In genomic region chr17:78885956-78886355, GRCh38 we compare ENCODE assay signal across 15 cellular contexts. TPM values are rescaled to one million over a fixed set of nuclear protein-coding genes. Genes with fewer than 3 reads are reported as not detected.
DNase-seq lines count a peak whose midpoint lies in the region; ATAC-seq and TF ChIP-seq lines count a peak whose summit lies in the region.
"Had no signal": no experiment of that assay in that cellular context is flagged by ENCODE, and none has a peak within 500 bp of the region (broad histone marks: within the 10 kb centered on the region; RNA-seq: fewer than 3 reads in every experiment).

No MANE protein-coding gene starts in this region.

- H3K4me2 ChIP-seq in PC-9: 0 out of 2 replicates have a peak overlapping the region, but pooled peaks have one; percentile 4
- H3K4me2 ChIP-seq in fibroblast of lung (ENCODE audit: extremely low read depth, insufficient read depth, low read length): no peak overlapping the region
- no peak overlapping the region for H3K4me2 ChIP-seq in MM.1S (ENCODE audit: low read depth, low read length)
- H3K4me2 ChIP-seq: neural progenitor cell had no signal

- H3F3A ChIP-seq in PC-9 (ENCODE audit: insufficient read depth, low read depth) (peaks cover 23% of the 10 kb centered on the region; the same call in 1 of the 2 replicates), MM.1S (ENCODE audit: insufficient read depth, low read length) (peaks cover 24% of the 10 kb centered on the region)

- DNase-seq in CD14-positive monocyte (ENCODE audit: low spot score) (no peak), PC-9 (peak; percentile 39 to 67), fibroblast of lung (ENCODE audit: low read depth in 2 of 2) (no peak), foreskin keratinocyte (no peak), GM19238 (ENCODE audit: insufficient read length, low spot score) (no peak), NCI-H146 (lab: John Stamatoyannopoulos, UW) (no peak), MM.1S (no peak)
- DNase-seq: activated naive CD4-positive, alpha-beta T cell treated with anti-CD3 and anti-CD28 coated beads, Interleukin-2, amount 10 ng/mL, durations not matched to agents 7 days and 5 days; EL; MG63; WERI-Rb-1 had no signal

- no peak overlapping the region for H3K4me3 ChIP-seq in PC-9
- no peak overlapping the region for H3K4me3 ChIP-seq in fibroblast of lung (replicated peaks in 1 of 4; ENCODE audit: control extremely low read depth in 1 of 4, insufficient read depth in 1 of 4, low read depth in 3 of 4, low read length in 4 of 4)
- H3K4me3 ChIP-seq in skin epidermis: no peak overlapping the region
- H3K4me3 ChIP-seq in MM.1S (ENCODE audit: low read length): no peak overlapping the region
- H3K4me3 ChIP-seq: GM12878, left lung, MG63, neural progenitor cell had no signal

- TF ChIP-seq CTCF in CD14-positive monocyte (IDR thresholded peaks at IDR 0.05) (no peak), PC-9 (conservative IDR thresholded peaks at IDR 0.05) (no peak), fibroblast of lung (conservative IDR thresholded peaks at IDR 0.05 in 1 of 2, IDR thresholded peaks at IDR 0.05 in 1 of 2; ENCODE audit: low read depth in 1 of 2, low read length in 2 of 2) (no peak), foreskin keratinocyte (conservative IDR thresholded peaks at IDR 0.05) (no peak), MM.1S (IDR thresholded peaks at IDR 0.05; ENCODE audit: low read length) (no peak)

- no peak for ATAC-seq in foreskin keratinocyte
- ATAC-seq: GM12878, left lung had no signal

- peaks cover 48% of the 10 kb centered on the region for H3K4me1 ChIP-seq in PC-9 (replicated peaks; ENCODE audit: insufficient read depth)
- H3K4me1 ChIP-seq in fibroblast of lung (ENCODE audit: control insufficient read depth, extremely low read depth, insufficient read depth, low read length): peaks cover 45% of the 10 kb centered on the region
- peaks cover 9% of the 10 kb centered on the region for H3K4me1 ChIP-seq in foreskin keratinocyte
- peaks cover 16% of the 10 kb centered on the region for H3K4me1 ChIP-seq in MM.1S (ENCODE audit: low read length)

- peaks cover 0 to 2% (median 0%) of the 10 kb centered on the region in 3 donors for H3K27me3 Mint-ChIP-seq in CD14-positive monocyte (ENCODE audit: low read depth in 3 of 3)

- POLR2A ChIA-PET in PC-9 (lab: Charles Lee; ENCODE audit: unreplicated experiment): interaction anchor here (0.6 kb wide), 1 partner anchor 117 kb away, joined by 4 read pairs; no protein-coding TSS in a partner anchor

- peaks cover 12% of the 10 kb centered on the region for H3K79me2 ChIP-seq in PC-9 (ENCODE audit: low read depth)
- H3K79me2 ChIP-seq in fibroblast of lung (ENCODE audit: control insufficient read depth, insufficient read depth, low read length): peaks cover 83% of the 10 kb centered on the region
- H3K79me2 ChIP-seq in MM.1S (ENCODE audit: low read length): peaks cover 83% of the 10 kb centered on the region

- intact Hi-C loops in CD14-positive monocyte (cut with micrococcal nuclease): no loop called here
- intact Hi-C loops in PC-9 (cut with micrococcal nuclease; ENCODE audit: unreplicated experiment): no loop called here

- no peak overlapping the region for H3K4me3 Mint-ChIP-seq in CD14-positive monocyte
- H3K4me3 Mint-ChIP-seq: activated naive CD4-positive, alpha-beta T cell treated with anti-CD3 and anti-CD28 coated beads, Interleukin-2, amount 10 ng/mL, durations not matched to agents 7 days and 5 days; neural progenitor cell had no signal

- H2AFZ ChIP-seq in PC-9 (no peak overlapping the region), fibroblast of lung (ENCODE audit: low read length) (no peak overlapping the region), MM.1S (ENCODE audit: low read length) (no peak overlapping the region)
- H2AFZ ChIP-seq: neural progenitor cell had no signal

- peaks cover 83% of the 10 kb centered on the region for H3K4me1 Mint-ChIP-seq in CD14-positive monocyte

- H3K9me3 Mint-ChIP-seq in CD14-positive monocyte: no peaks in the 10 kb centered on the region
- H3K9me3 Mint-ChIP-seq: activated naive CD4-positive, alpha-beta T cell treated with anti-CD3 and anti-CD28 coated beads, Interleukin-2, amount 10 ng/mL, durations not matched to agents 7 days and 5 days; neural progenitor cell had no signal

- H3K9me3 ChIP-seq in PC-9 (ENCODE audit: insufficient read depth, low read depth) (no peaks in the 10 kb centered on the region), fibroblast of lung (ENCODE audit: control insufficient read depth, insufficient read depth, low read depth, low read length) (no peaks in the 10 kb centered on the region), MM.1S (replicated peaks; ENCODE audit: insufficient read depth, low read length) (no peaks in the 10 kb centered on the region)
- H3K9me3 ChIP-seq: left lung, MG63 had no signal

- BruUV-seq in PC-9 (replicated peaks; lab: Mats Ljungman, UMichigan): no TSS peak

- H3K36me3 ChIP-seq in PC-9 (ENCODE audit: low read depth): no peaks in the 10 kb centered on the region
- H3K36me3 ChIP-seq in fibroblast of lung (ENCODE audit: control insufficient read depth, insufficient read depth, low read length): peaks cover 13% of the 10 kb centered on the region
- no peaks in the 10 kb centered on the region for H3K36me3 ChIP-seq in MM.1S (replicated peaks; ENCODE audit: insufficient read depth, low read length)
- H3K36me3 ChIP-seq: left lung, neural progenitor cell had no signal

- H3K36me3 Mint-ChIP-seq in CD14-positive monocyte: peaks cover 40 to 55% of the 10 kb centered on the region in 2 donors
- H3K36me3 Mint-ChIP-seq: activated naive CD4-positive, alpha-beta T cell treated with anti-CD3 and anti-CD28 coated beads, Interleukin-2, amount 10 ng/mL, durations not matched to agents 7 days and 5 days had no signal

- H3K27ac ChIP-seq in PC-9: no peak overlapping the region
- peak overlapping the region; percentile 22 for H3K27ac ChIP-seq in fibroblast of lung (ENCODE audit: insufficient read depth, low read length)
- peak overlapping the region in 15 of 21 experiments; percentile 27 to 95 (median 88) for H3K27ac ChIP-seq in skin epidermis
- no peak overlapping the region for H3K27ac ChIP-seq in foreskin keratinocyte
- H3K27ac ChIP-seq in MM.1S (ENCODE audit: low read length): no peak overlapping the region
- H3K27ac ChIP-seq: neural progenitor cell, WERI-Rb-1 had no signal

- H3K27ac Mint-ChIP-seq in CD14-positive monocyte: peak overlapping the region in 6 of 7 donors; percentile 60 to 99 (median 98)
- H3K27ac Mint-ChIP-seq: activated naive CD4-positive, alpha-beta T cell treated with anti-CD3 and anti-CD28 coated beads, Interleukin-2, amount 10 ng/mL, durations not matched to agents 7 days and 5 days had no signal

- H3K27me3 ChIP-seq in PC-9 (ENCODE audit: insufficient read depth, low read depth) (no peaks in the 10 kb centered on the region), fibroblast of lung (ENCODE audit: control insufficient read depth, insufficient read depth, low read length) (no peaks in the 10 kb centered on the region), foreskin keratinocyte (no peaks in the 10 kb centered on the region), MM.1S (replicated peaks; ENCODE audit: insufficient read depth, low read length) (no peaks in the 10 kb centered on the region)
- H3K27me3 ChIP-seq: left lung, MG63, neural progenitor cell had no signal

- no peak overlapping the region for H3K9ac ChIP-seq in fibroblast of lung (ENCODE audit: insufficient read depth, low read length)
- H3K9ac ChIP-seq in MM.1S (ENCODE audit: low read length): no peak overlapping the region
- H3K9ac ChIP-seq: neural progenitor cell had no signal

- CTCF ChIA-PET in PC-9 (lab: Charles Lee): interaction anchor here (0.9 kb wide), 2 partner anchors 13 kb away, joined by 3 read pairs; no protein-coding TSS in a partner anchor

- H4K20me1 ChIP-seq in PC-9 (ENCODE audit: insufficient read depth): no peaks in the 10 kb centered on the region
- no peaks in the 10 kb centered on the region for H4K20me1 ChIP-seq in fibroblast of lung (ENCODE audit: control insufficient read depth, extremely low read depth, insufficient read depth, low read length)
- H4K20me1 ChIP-seq in MM.1S (ENCODE audit: insufficient read depth, low read length): no peaks in the 10 kb centered on the region

- H3K9me2 ChIP-seq in PC-9 (ENCODE audit: insufficient read depth) (no peaks in the 10 kb centered on the region), MM.1S (replicated peaks; ENCODE audit: insufficient read depth, low read length) (no peaks in the 10 kb centered on the region)

RNA-seq across cellular contexts. Expression of gene CEP295NL, which starts 17.0 kb away (rescaled TPM):
- under 1 TPM in 1 of 2 donors, not detected in 1; 0.38 TPM for polyA plus RNA-seq in CD14-positive monocyte
- total RNA-seq in PC-9 (2021): 3.5 and 3.6 TPM in 2 replicates
- total RNA-seq in fibroblast of lung: 2.3 and 2.8 TPM in 2 replicates
- polyA plus RNA-seq in fibroblast of lung: 0.10 and 0.15 TPM in 2 replicates
- polyA plus RNA-seq in fibroblast of lung (2012): 0.15 and 0.35 TPM in 2 replicates
- polyA minus RNA-seq in fibroblast of lung (ENCODE audit: low replicate concordance): 0.56 TPM in 1 of 2 replicates, not detected in the other
- total RNA-seq in foreskin keratinocyte: 0.04 TPM in 1 of 2 replicates, not detected in the other
- polyA plus RNA-seq in foreskin keratinocyte: not detected in 2 replicates
- total RNA-seq: GM12878 had no signal
- polyA plus RNA-seq: GM12878 had no signal

RNA-seq across cellular contexts. Expression of gene TIMP2, which starts 39.2 kb away (rescaled TPM):
- 1 to 10 TPM; 4.5 to 6.4 TPM for polyA plus RNA-seq in CD14-positive monocyte
- 90.5 and 114 TPM in 2 replicates for total RNA-seq in PC-9 (2021)
- 88.9 and 155 TPM in 2 replicates for total RNA-seq in fibroblast of lung
- polyA plus RNA-seq in fibroblast of lung: 607 and 745 TPM in 2 replicates
- polyA plus RNA-seq in fibroblast of lung (2012): 667 and 999 TPM in 2 replicates
- 484 and 816 TPM in 2 replicates for polyA minus RNA-seq in fibroblast of lung (ENCODE audit: low replicate concordance)
- 7.5 and 11.2 TPM in 2 replicates for total RNA-seq in foreskin keratinocyte
- 6.3 and 8.3 TPM in 2 replicates for polyA plus RNA-seq in foreskin keratinocyte

RNA-seq across cellular contexts. Expression of gene USP36, which starts 45.3 kb away (rescaled TPM):
- polyA plus RNA-seq in CD14-positive monocyte (1 to 10 TPM; 4.4 to 6.1 TPM), fibroblast of lung (15.4 and 27.4 TPM in 2 replicates), foreskin keratinocyte (16.2 and 18.9 TPM in 2 replicates)
- total RNA-seq in PC-9 (2021) (41.4 and 46.2 TPM in 2 replicates), fibroblast of lung (16.7 and 18.3 TPM in 2 replicates), foreskin keratinocyte (30.6 and 31.4 TPM in 2 replicates)
- 18.2 and 25.0 TPM in 2 replicates for polyA plus RNA-seq in fibroblast of lung (2012)
- polyA minus RNA-seq in fibroblast of lung (ENCODE audit: low replicate concordance): 48.3 and 92.3 TPM in 2 replicates

Comparison
In these comparisons a context has a peak if more than half of its experiments do, and no peak if none do; other contexts are left out.
1. DNase-seq: peak in PC-9 (2 of 2); none in CD14-positive monocyte (single experiment), fibroblast of lung (0 of 2), foreskin keratinocyte (0 of 2), GM19238 (single experiment), NCI-H146 (single experiment) and MM.1S (single experiment).
2. H3K27ac ChIP-seq: peak in fibroblast of lung (single experiment) and skin epidermis (15 of 21); none in PC-9 (single experiment), foreskin keratinocyte (single experiment) and MM.1S (single experiment).